ENCODE assay signal across 1 cellular context in the genomic region with DNA sequence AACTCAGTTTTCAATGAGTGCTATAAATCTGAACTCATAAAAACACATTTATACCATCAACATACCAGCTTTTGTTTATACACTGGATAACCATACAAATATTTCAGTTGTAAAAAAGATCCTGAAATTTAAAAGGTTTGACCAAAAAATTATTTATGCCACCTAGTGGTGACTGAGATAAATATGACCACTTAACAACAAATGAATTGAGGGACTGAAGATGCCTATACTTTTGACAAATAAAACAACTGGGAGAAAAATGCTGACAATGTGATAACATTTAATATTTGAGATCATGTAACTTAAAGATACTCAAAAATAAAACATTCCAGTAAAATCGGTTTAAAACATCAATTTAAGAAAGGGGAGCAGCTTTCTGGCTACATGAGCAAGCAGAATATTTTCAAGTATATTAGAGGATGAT.
A peak's percentile ranks its signal among the peaks of the same experiment; 100 is the strongest.
TF ChIP-seq lines count a peak whose summit lies in the region.

No MANE protein-coding gene starts in this region.

TF ChIP-seq in K562, 482 proteins besides CTCF, POLR2A, EP300 and RAD21 (continued from another document):
- TF ChIP-seq, protein P1, sequence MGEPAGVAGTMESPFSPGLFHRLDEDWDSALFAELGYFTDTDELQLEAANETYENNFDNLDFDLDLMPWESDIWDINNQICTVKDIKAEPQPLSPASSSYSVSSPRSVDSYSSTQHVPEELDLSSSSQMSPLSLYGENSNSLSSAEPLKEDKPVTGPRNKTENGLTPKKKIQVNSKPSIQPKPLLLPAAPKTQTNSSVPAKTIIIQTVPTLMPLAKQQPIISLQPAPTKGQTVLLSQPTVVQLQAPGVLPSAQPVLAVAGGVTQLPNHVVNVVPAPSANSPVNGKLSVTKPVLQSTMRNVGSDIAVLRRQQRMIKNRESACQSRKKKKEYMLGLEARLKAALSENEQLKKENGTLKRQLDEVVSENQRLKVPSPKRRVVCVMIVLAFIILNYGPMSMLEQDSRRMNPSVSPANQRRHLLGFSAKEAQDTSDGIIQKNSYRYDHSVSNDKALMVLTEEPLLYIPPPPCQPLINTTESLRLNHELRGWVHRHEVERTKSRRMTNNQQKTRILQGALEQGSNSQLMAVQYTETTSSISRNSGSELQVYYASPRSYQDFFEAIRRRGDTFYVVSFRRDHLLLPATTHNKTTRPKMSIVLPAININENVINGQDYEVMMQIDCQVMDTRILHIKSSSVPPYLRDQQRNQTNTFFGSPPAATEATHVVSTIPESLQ (CRISPR knock-in tag; IDR thresholded peaks at IDR 0.05): no peak
- TF ChIP-seq ZC3H4 (CRISPR knock-in tag; IDR thresholded peaks at IDR 0.05; ENCODE audit: borderline replicate concordance) (no peak), GABPA (tag; conservative IDR thresholded peaks at IDR 0.05; ENCODE audit: low read depth) (no peak), ERF (CRISPR knock-in tag; IDR thresholded peaks at IDR 0.05) (no peak), ZBTB5 (IDR thresholded peaks at IDR 0.05) (no peak), MAFF (IDR thresholded peaks at IDR 0.05; ENCODE audit: low read length) (peak; percentile 64; the same call in 1 of the 2 replicates), RBM39 (optimal IDR thresholded peaks at IDR 0.05; ENCODE audit: low read depth, low read length) (no peak), FUS (optimal IDR thresholded peaks at IDR 0.05; ENCODE audit: low read depth, low read length) (no peak), MAFK (IDR thresholded peaks at IDR 0.05; ENCODE audit: low read length) (peak; percentile 63; the same call in 1 of the 2 replicates), XRCC5 (IDR thresholded peaks at IDR 0.05; ENCODE audit: low read depth, low read length) (no peak), FOXA3 (CRISPR knock-in tag; conservative IDR thresholded peaks at IDR 0.05 in 1 of 2, IDR thresholded peaks at IDR 0.05 in 1 of 2) (no peak), POLR2AphosphoS5 (IDR thresholded peaks at IDR 0.05; ENCODE audit: control insufficient read depth, insufficient read depth, low read depth, low read length) (no peak), ZNF239 (CRISPR knock-in tag; IDR thresholded peaks at IDR 0.05) (no peak)
- TF ChIP-seq, protein P2, sequence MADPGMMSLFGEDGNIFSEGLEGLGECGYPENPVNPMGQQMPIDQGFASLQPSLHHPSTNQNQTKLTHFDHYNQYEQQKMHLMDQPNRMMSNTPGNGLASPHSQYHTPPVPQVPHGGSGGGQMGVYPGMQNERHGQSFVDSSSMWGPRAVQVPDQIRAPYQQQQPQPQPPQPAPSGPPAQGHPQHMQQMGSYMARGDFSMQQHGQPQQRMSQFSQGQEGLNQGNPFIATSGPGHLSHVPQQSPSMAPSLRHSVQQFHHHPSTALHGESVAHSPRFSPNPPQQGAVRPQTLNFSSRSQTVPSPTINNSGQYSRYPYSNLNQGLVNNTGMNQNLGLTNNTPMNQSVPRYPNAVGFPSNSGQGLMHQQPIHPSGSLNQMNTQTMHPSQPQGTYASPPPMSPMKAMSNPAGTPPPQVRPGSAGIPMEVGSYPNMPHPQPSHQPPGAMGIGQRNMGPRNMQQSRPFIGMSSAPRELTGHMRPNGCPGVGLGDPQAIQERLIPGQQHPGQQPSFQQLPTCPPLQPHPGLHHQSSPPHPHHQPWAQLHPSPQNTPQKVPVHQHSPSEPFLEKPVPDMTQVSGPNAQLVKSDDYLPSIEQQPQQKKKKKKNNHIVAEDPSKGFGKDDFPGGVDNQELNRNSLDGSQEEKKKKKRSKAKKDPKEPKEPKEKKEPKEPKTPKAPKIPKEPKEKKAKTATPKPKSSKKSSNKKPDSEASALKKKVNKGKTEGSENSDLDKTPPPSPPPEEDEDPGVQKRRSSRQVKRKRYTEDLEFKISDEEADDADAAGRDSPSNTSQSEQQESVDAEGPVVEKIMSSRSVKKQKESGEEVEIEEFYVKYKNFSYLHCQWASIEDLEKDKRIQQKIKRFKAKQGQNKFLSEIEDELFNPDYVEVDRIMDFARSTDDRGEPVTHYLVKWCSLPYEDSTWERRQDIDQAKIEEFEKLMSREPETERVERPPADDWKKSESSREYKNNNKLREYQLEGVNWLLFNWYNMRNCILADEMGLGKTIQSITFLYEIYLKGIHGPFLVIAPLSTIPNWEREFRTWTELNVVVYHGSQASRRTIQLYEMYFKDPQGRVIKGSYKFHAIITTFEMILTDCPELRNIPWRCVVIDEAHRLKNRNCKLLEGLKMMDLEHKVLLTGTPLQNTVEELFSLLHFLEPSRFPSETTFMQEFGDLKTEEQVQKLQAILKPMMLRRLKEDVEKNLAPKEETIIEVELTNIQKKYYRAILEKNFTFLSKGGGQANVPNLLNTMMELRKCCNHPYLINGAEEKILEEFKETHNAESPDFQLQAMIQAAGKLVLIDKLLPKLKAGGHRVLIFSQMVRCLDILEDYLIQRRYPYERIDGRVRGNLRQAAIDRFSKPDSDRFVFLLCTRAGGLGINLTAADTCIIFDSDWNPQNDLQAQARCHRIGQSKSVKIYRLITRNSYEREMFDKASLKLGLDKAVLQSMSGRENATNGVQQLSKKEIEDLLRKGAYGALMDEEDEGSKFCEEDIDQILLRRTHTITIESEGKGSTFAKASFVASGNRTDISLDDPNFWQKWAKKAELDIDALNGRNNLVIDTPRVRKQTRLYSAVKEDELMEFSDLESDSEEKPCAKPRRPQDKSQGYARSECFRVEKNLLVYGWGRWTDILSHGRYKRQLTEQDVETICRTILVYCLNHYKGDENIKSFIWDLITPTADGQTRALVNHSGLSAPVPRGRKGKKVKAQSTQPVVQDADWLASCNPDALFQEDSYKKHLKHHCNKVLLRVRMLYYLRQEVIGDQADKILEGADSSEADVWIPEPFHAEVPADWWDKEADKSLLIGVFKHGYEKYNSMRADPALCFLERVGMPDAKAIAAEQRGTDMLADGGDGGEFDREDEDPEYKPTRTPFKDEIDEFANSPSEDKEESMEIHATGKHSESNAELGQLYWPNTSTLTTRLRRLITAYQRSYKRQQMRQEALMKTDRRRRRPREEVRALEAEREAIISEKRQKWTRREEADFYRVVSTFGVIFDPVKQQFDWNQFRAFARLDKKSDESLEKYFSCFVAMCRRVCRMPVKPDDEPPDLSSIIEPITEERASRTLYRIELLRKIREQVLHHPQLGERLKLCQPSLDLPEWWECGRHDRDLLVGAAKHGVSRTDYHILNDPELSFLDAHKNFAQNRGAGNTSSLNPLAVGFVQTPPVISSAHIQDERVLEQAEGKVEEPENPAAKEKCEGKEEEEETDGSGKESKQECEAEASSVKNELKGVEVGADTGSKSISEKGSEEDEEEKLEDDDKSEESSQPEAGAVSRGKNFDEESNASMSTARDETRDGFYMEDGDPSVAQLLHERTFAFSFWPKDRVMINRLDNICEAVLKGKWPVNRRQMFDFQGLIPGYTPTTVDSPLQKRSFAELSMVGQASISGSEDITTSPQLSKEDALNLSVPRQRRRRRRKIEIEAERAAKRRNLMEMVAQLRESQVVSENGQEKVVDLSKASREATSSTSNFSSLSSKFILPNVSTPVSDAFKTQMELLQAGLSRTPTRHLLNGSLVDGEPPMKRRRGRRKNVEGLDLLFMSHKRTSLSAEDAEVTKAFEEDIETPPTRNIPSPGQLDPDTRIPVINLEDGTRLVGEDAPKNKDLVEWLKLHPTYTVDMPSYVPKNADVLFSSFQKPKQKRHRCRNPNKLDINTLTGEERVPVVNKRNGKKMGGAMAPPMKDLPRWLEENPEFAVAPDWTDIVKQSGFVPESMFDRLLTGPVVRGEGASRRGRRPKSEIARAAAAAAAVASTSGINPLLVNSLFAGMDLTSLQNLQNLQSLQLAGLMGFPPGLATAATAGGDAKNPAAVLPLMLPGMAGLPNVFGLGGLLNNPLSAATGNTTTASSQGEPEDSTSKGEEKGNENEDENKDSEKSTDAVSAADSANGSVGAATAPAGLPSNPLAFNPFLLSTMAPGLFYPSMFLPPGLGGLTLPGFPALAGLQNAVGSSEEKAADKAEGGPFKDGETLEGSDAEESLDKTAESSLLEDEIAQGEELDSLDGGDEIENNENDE (IDR thresholded peaks at IDR 0.05; ENCODE audit: low read depth, low read length): no peak
- TF ChIP-seq, protein P3, sequence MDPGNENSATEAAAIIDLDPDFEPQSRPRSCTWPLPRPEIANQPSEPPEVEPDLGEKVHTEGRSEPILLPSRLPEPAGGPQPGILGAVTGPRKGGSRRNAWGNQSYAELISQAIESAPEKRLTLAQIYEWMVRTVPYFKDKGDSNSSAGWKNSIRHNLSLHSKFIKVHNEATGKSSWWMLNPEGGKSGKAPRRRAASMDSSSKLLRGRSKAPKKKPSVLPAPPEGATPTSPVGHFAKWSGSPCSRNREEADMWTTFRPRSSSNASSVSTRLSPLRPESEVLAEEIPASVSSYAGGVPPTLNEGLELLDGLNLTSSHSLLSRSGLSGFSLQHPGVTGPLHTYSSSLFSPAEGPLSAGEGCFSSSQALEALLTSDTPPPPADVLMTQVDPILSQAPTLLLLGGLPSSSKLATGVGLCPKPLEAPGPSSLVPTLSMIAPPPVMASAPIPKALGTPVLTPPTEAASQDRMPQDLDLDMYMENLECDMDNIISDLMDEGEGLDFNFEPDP (CRISPR knock-in tag; IDR thresholded peaks at IDR 0.05): no peak
TF ChIP-seq in K562: peak in this region for 5.
